1 cellular context compared by ENCODE assay signal in genomic region chr19:17795495-17795856, GRCh38.
TF ChIP-seq lines count a peak whose summit lies in the region.

No MANE protein-coding gene starts in this region.

TF ChIP-seq in IMR-90, 13 proteins besides CTCF, POLR2A, EP300 and RAD21:
- TF ChIP-seq RFX5 (IDR thresholded peaks at IDR 0.05; ENCODE audit: low read depth, low read length): no peak
- TF ChIP-seq SMC3 (IDR thresholded peaks at IDR 0.05; ENCODE audit: low read depth, low read length): no peak
- TF ChIP-seq MXI1 (IDR thresholded peaks at IDR 0.05; ENCODE audit: borderline replicate concordance, low read depth, low read length): no peak
- TF ChIP-seq RCOR1 (IDR thresholded peaks at IDR 0.05; ENCODE audit: insufficient replicate concordance, low read length): no peak
- TF ChIP-seq NFE2L2 (IDR thresholded peaks at IDR 0.05; ENCODE audit: low read depth, low read length): no peak
- no peak for TF ChIP-seq ELK1 (IDR thresholded peaks at IDR 0.05; ENCODE audit: borderline replicate concordance, low read depth, low read length)
- no peak for TF ChIP-seq FOS (IDR thresholded peaks at IDR 0.05; ENCODE audit: low read depth, low read length)
- no peak for TF ChIP-seq BHLHE40 (IDR thresholded peaks at IDR 0.05; ENCODE audit: low read depth, low read length)
